ENCODE assay signal across 21 cellular contexts in genomic region chr2:120884406-120885290, GRCh38.
"Had no signal": no experiment of that assay in that cellular context is flagged by ENCODE, and none has a peak within 500 bp of the region (broad histone marks: within the 10 kb centered on the region; RNA-seq: fewer than 3 reads in every experiment).

No MANE protein-coding gene starts in this region.

- H3K36me3 Mint-ChIP-seq: activated naive CD4-positive, alpha-beta T cell treated with anti-CD3 and anti-CD28 coated beads, Interleukin-2, amount 50 U/mL, for 72 hours; natural killer cell treated with Interleukin-12 subunit alpha and Interleukin-12 subunit beta and Interleukin-15 and Interleukin-18, amount 100 ng/mL, for 72 hours had no signal

- DNase-seq: activated B cell treated with CpG ODN at 0.5 μM for 24 hours; activated CD4-positive, alpha-beta T cell treated with anti-CD3 and anti-CD28 coated beads, Interleukin-2, amount 10 ng/mL, durations not matched to agents 7 days and 5 days; activated CD8-positive, alpha-beta memory T cell treated with anti-CD3 and anti-CD28 coated beads, Interleukin-2, amount 50 U/mL, for 48 hours; activated gamma-delta T cell; activated T-cell treated with anti-CD3 and anti-CD28 coated beads, Interleukin-2, amount 50 U/mL, for 72 hours; body of pancreas; central memory CD4-positive, alpha-beta T cell; mesendoderm; small intestine; stimulated activated CD4-positive, alpha-beta T cell treated with anti-CD3 and anti-CD28 coated beads, Interleukin-4, amount 100 ng/mL, for 4 hours; stimulated activated CD8-positive, alpha-beta memory T cell treated with anti-CD3 and anti-CD28 coated beads, Interleukin-4, amount 100 ng/mL, for 48 hours; T-helper 17 cell; trophoblast cell had no signal

- H3K9me3 Mint-ChIP-seq: activated B cell treated with CpG ODN at 0.5 μM for 24 hours; activated CD4-positive, alpha-beta T cell treated with anti-CD3 and anti-CD28 coated beads, Interleukin-2, amount 10 ng/mL, durations not matched to agents 7 days and 5 days; activated naive CD4-positive, alpha-beta T cell treated with anti-CD3 and anti-CD28 coated beads, Interleukin-2, amount 50 U/mL, for 72 hours; activated T-cell treated with anti-CD3 and anti-CD28 coated beads, Interleukin-2, amount 50 U/mL, for 72 hours; natural killer cell treated with Interleukin-12 subunit alpha and Interleukin-12 subunit beta and Interleukin-15 and Interleukin-18, amount 100 ng/mL, for 72 hours; stimulated activated naive CD8-positive, alpha-beta T cell treated with anti-CD3 and anti-CD28 coated beads, Interleukin-15, Interleukin-2, amounts not matched to agents 100 ng/mL and 50 ng/mL, for 24 hours had no signal

- H3K4me1 Mint-ChIP-seq: activated B cell treated with CpG ODN at 0.5 μM for 24 hours; activated CD4-positive, alpha-beta T cell treated with anti-CD3 and anti-CD28 coated beads, Interleukin-2, amount 10 ng/mL, durations not matched to agents 7 days and 5 days; T-helper 17 cell had no signal

- H3K4me3 ChIP-seq: body of pancreas, coronary artery, esophagus muscularis mucosa, right atrium auricular region, suprapubic skin had no signal

- H3K27ac ChIP-seq: body of pancreas, coronary artery, esophagus muscularis mucosa, parathyroid adenoma, right atrium auricular region, suprapubic skin had no signal

- H3K27me3 Mint-ChIP-seq: stimulated activated naive CD8-positive, alpha-beta T cell treated with anti-CD3 and anti-CD28 coated beads, Interleukin-15, Interleukin-2, amounts not matched to agents 100 ng/mL and 50 ng/mL, for 24 hours had no signal

- H3K4me3 Mint-ChIP-seq: activated B cell treated with CpG ODN at 0.5 μM for 24 hours; activated CD4-positive, alpha-beta T cell treated with anti-CD3 and anti-CD28 coated beads, Interleukin-2, amount 10 ng/mL, durations not matched to agents 7 days and 5 days; activated T-cell treated with anti-CD3 and anti-CD28 coated beads, Interleukin-2, amount 50 U/mL, for 72 hours; natural killer cell treated with Interleukin-12 subunit alpha and Interleukin-12 subunit beta and Interleukin-15 and Interleukin-18, amount 100 ng/mL, for 72 hours; stimulated activated naive CD8-positive, alpha-beta T cell treated with anti-CD3 and anti-CD28 coated beads, Interleukin-15, Interleukin-2, amounts not matched to agents 100 ng/mL and 50 ng/mL, for 24 hours; T-helper 17 cell had no signal

- H3K27me3 ChIP-seq: body of pancreas, esophagus muscularis mucosa, right atrium auricular region, suprapubic skin had no signal

- H3K36me3 ChIP-seq: esophagus muscularis mucosa, right atrium auricular region, suprapubic skin had no signal

- H3K4me1 ChIP-seq: parathyroid adenoma had no signal

- H3K9me3 ChIP-seq: body of pancreas, esophagus muscularis mucosa, right atrium auricular region, suprapubic skin had no signal

- ATAC-seq: activated naive CD4-positive, alpha-beta T cell treated with anti-CD3 and anti-CD28 coated beads, Interleukin-2, amount 50 U/mL, for 72 hours; activated T-cell treated with anti-CD3 and anti-CD28 coated beads, Interleukin-2, amount 50 U/mL, for 72 hours; body of pancreas; T-helper 17 cell had no signal

- H3K27ac Mint-ChIP-seq: activated B cell treated with CpG ODN at 0.5 μM for 24 hours; activated CD4-positive, alpha-beta T cell treated with anti-CD3 and anti-CD28 coated beads, Interleukin-2, amount 10 ng/mL, durations not matched to agents 7 days and 5 days; activated T-cell treated with anti-CD3 and anti-CD28 coated beads, Interleukin-2, amount 50 U/mL, for 72 hours; natural killer cell treated with Interleukin-12 subunit alpha and Interleukin-12 subunit beta and Interleukin-15 and Interleukin-18, amount 100 ng/mL, for 72 hours; stimulated activated naive CD8-positive, alpha-beta T cell treated with anti-CD3 and anti-CD28 coated beads, Interleukin-15, Interleukin-2, amounts not matched to agents 100 ng/mL and 50 ng/mL, for 24 hours; T-helper 17 cell had no signal
